Comparison of ENCODE assay signal across 1 cellular context in genomic region chr22:41589601-41590365, GRCh38.
TF ChIP-seq lines count a peak whose summit lies in the region.

Gene PMM1, minus strand, starts transcription at chr22:41589840. Its CDS starts 35 bp downstream, at chr22:41589805.

TF ChIP-seq in WTC11, 78 proteins besides CTCF, POLR2A, EP300 and RAD21 (continued from another document and continues in another):
- no peak for TF ChIP-seq NR2C2 (CRISPR knock-in tag; IDR thresholded peaks at IDR 0.05)
- no peak for TF ChIP-seq SMAD4 (CRISPR knock-in tag; IDR thresholded peaks at IDR 0.05)
- no peak for TF ChIP-seq ELF4 (CRISPR knock-in tag; IDR thresholded peaks at IDR 0.05; ENCODE audit: low read depth)
- TF ChIP-seq MYBL2 (CRISPR knock-in tag; IDR thresholded peaks at IDR 0.05): peak; percentile 72; the same call in 1 of the 2 replicates
- TF ChIP-seq AFF4 (CRISPR knock-in tag; IDR thresholded peaks at IDR 0.05; ENCODE audit: borderline replicate concordance): no peak
- TF ChIP-seq, protein P1, sequence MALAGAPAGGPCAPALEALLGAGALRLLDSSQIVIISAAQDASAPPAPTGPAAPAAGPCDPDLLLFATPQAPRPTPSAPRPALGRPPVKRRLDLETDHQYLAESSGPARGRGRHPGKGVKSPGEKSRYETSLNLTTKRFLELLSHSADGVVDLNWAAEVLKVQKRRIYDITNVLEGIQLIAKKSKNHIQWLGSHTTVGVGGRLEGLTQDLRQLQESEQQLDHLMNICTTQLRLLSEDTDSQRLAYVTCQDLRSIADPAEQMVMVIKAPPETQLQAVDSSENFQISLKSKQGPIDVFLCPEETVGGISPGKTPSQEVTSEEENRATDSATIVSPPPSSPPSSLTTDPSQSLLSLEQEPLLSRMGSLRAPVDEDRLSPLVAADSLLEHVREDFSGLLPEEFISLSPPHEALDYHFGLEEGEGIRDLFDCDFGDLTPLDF (CRISPR knock-in tag; IDR thresholded peaks at IDR 0.05): no peak
- TF ChIP-seq USF1 (CRISPR knock-in tag; IDR thresholded peaks at IDR 0.05): no peak
- peak; percentile 82 for TF ChIP-seq ZNF121 (CRISPR knock-in tag; IDR thresholded peaks at IDR 0.05)
- TF ChIP-seq TEAD4 (CRISPR knock-in tag; IDR thresholded peaks at IDR 0.05): no peak
- no peak for TF ChIP-seq ARID4B (CRISPR knock-in tag; IDR thresholded peaks at IDR 0.05; ENCODE audit: borderline replicate concordance)
- TF ChIP-seq EMX1 (CRISPR knock-in tag; IDR thresholded peaks at IDR 0.05): no peak
- peak; percentile 8; the same call in 1 of the 2 replicates for TF ChIP-seq E2F5 (CRISPR knock-in tag; IDR thresholded peaks at IDR 0.05)
- TF ChIP-seq, protein P2, sequence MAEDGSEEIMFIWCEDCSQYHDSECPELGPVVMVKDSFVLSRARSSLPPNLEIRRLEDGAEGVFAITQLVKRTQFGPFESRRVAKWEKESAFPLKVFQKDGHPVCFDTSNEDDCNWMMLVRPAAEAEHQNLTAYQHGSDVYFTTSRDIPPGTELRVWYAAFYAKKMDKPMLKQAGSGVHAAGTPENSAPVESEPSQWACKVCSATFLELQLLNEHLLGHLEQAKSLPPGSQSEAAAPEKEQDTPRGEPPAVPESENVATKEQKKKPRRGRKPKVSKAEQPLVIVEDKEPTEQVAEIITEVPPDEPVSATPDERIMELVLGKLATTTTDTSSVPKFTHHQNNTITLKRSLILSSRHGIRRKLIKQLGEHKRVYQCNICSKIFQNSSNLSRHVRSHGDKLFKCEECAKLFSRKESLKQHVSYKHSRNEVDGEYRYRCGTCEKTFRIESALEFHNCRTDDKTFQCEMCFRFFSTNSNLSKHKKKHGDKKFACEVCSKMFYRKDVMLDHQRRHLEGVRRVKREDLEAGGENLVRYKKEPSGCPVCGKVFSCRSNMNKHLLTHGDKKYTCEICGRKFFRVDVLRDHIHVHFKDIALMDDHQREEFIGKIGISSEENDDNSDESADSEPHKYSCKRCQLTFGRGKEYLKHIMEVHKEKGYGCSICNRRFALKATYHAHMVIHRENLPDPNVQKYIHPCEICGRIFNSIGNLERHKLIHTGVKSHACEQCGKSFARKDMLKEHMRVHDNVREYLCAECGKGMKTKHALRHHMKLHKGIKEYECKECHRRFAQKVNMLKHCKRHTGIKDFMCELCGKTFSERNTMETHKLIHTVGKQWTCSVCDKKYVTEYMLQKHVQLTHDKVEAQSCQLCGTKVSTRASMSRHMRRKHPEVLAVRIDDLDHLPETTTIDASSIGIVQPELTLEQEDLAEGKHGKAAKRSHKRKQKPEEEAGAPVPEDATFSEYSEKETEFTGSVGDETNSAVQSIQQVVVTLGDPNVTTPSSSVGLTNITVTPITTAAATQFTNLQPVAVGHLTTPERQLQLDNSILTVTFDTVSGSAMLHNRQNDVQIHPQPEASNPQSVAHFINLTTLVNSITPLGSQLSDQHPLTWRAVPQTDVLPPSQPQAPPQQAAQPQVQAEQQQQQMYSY (CRISPR knock-in tag; IDR thresholded peaks at IDR 0.05): no peak
- TF ChIP-seq ZNF219 (CRISPR knock-in tag; IDR thresholded peaks at IDR 0.05; ENCODE audit: borderline replicate concordance): no peak
- no peak for TF ChIP-seq ETV6 (CRISPR knock-in tag; IDR thresholded peaks at IDR 0.05)
- TF ChIP-seq GABPB1 (CRISPR knock-in tag; IDR thresholded peaks at IDR 0.05): peak; percentile 34; the same call in 1 of the 2 replicates
- no peak for TF ChIP-seq E2F4 (CRISPR knock-in tag; IDR thresholded peaks at IDR 0.05; ENCODE audit: borderline replicate concordance, low read depth)
- TF ChIP-seq, protein P3, sequence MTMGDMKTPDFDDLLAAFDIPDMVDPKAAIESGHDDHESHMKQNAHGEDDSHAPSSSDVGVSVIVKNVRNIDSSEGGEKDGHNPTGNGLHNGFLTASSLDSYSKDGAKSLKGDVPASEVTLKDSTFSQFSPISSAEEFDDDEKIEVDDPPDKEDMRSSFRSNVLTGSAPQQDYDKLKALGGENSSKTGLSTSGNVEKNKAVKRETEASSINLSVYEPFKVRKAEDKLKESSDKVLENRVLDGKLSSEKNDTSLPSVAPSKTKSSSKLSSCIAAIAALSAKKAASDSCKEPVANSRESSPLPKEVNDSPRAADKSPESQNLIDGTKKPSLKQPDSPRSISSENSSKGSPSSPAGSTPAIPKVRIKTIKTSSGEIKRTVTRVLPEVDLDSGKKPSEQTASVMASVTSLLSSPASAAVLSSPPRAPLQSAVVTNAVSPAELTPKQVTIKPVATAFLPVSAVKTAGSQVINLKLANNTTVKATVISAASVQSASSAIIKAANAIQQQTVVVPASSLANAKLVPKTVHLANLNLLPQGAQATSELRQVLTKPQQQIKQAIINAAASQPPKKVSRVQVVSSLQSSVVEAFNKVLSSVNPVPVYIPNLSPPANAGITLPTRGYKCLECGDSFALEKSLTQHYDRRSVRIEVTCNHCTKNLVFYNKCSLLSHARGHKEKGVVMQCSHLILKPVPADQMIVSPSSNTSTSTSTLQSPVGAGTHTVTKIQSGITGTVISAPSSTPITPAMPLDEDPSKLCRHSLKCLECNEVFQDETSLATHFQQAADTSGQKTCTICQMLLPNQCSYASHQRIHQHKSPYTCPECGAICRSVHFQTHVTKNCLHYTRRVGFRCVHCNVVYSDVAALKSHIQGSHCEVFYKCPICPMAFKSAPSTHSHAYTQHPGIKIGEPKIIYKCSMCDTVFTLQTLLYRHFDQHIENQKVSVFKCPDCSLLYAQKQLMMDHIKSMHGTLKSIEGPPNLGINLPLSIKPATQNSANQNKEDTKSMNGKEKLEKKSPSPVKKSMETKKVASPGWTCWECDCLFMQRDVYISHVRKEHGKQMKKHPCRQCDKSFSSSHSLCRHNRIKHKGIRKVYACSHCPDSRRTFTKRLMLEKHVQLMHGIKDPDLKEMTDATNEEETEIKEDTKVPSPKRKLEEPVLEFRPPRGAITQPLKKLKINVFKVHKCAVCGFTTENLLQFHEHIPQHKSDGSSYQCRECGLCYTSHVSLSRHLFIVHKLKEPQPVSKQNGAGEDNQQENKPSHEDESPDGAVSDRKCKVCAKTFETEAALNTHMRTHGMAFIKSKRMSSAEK (CRISPR knock-in tag; IDR thresholded peaks at IDR 0.05; ENCODE audit: borderline replicate concordance): no peak
- TF ChIP-seq NFE2L1 (CRISPR knock-in tag; IDR thresholded peaks at IDR 0.05): 0 out of 2 replicates have a peak, but pooled peaks have one; percentile 26
- TF ChIP-seq ESRRA (CRISPR knock-in tag; IDR thresholded peaks at IDR 0.05; ENCODE audit: borderline replicate concordance): no peak
- no peak for TF ChIP-seq CBFB (CRISPR knock-in tag; IDR thresholded peaks at IDR 0.05; ENCODE audit: low read depth)
- TF ChIP-seq SP1 (CRISPR knock-in tag; conservative IDR thresholded peaks at IDR 0.05): peak; percentile 95
- no peak for TF ChIP-seq ZSCAN18 (CRISPR knock-in tag; IDR thresholded peaks at IDR 0.05)
- TF ChIP-seq TP53 (CRISPR knock-in tag; IDR thresholded peaks at IDR 0.05): no peak
- TF ChIP-seq ZNF671 (CRISPR knock-in tag; IDR thresholded peaks at IDR 0.05): no peak
- TF ChIP-seq, protein P4, sequence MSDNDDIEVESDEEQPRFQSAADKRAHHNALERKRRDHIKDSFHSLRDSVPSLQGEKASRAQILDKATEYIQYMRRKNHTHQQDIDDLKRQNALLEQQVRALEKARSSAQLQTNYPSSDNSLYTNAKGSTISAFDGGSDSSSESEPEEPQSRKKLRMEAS (CRISPR knock-in tag; IDR thresholded peaks at IDR 0.05): peak; percentile 1; the same call in 1 of the 2 replicates
- TF ChIP-seq RORB (CRISPR knock-in tag; IDR thresholded peaks at IDR 0.05): no peak
- TF ChIP-seq GRHL2 (CRISPR knock-in tag; IDR thresholded peaks at IDR 0.05; ENCODE audit: insufficient replicate concordance, severe bottlenecking): no peak
- TF ChIP-seq ATF2 (CRISPR knock-in tag; IDR thresholded peaks at IDR 0.05; ENCODE audit: borderline replicate concordance, low read depth): no peak
- peak; percentile 59; the same call in 1 of the 2 replicates for TF ChIP-seq FOXP1 (CRISPR knock-in tag; IDR thresholded peaks at IDR 0.05; ENCODE audit: borderline replicate concordance)
